Comparison of ENCODE assay signal across 15 cellular contexts in the genomic region with DNA sequence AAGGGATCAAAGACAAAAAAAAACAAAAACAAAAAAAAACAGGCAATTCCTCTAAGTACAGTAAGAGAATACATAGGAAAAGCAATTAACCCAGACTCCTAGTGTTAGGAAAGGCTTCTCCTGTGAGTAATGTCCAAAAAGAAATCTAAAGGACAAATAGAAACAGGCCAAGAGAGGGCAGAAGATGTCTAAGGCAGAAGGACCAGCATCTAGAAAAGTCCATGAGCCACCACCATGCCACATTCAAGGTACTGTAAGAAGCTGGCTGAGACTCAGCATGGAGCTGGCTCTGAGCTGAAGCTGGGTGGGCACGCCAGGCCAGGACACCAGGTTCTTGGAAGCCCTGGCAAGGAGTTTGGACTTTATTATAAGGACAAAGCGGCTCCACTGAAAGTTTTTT.
DNase-seq lines count a peak whose midpoint lies in the region; ATAC-seq and TF ChIP-seq lines count a peak whose summit lies in the region.
"Had no signal": no experiment of that assay in that cellular context is flagged by ENCODE, and none has a peak within 500 bp of the region (broad histone marks: within the 10 kb centered on the region; RNA-seq: fewer than 3 reads in every experiment).

No MANE protein-coding gene starts in this region.

- DNase-seq in AG09309 (ENCODE audit: low read depth) (peak; percentile 34), GM03348 (ENCODE audit: low spot score) (peak; percentile 41), Panc1 (ENCODE audit: low read depth, low spot score) (no peak), foreskin keratinocyte (no peak), HuH-7 (ENCODE audit: low spot score) (no peak), COLO668 (lab: John Stamatoyannopoulos, UW; ENCODE audit: unreplicated experiment) (no peak), iPS-NIHi7 (ENCODE audit: extremely low spot score) (no peak)
- DNase-seq: activated naive CD4-positive, alpha-beta T cell treated with anti-CD3 and anti-CD28 coated beads, Interleukin-2, amount 10 ng/mL, durations not matched to agents 7 days and 5 days; CD4-positive, alpha-beta T cell; heart left ventricle; KG1; kidney glomerular epithelial cell; NCI-H2029 treated with DMSO at 0.1 percent for 48 hours; stimulated activated CD4-positive, alpha-beta T cell treated with anti-CD3 and anti-CD28 coated beads, Interleukin-1b, Interleukin-23, amount 100 ng/mL, for 48 hours had no signal

- H3K4me1 ChIP-seq in Panc1 (ENCODE audit: control insufficient read depth, insufficient read depth, low read length) (no peaks in the 10 kb centered on the region), foreskin keratinocyte (peaks cover 8% of the 10 kb centered on the region)

- no peaks in the 10 kb centered on the region for H3K9me3 ChIP-seq in Panc1 (ENCODE audit: control insufficient read depth, insufficient read depth, low read depth, low read length)
- H3K9me3 ChIP-seq: heart left ventricle had no signal

- H3K27me3 ChIP-seq in Panc1 (ENCODE audit: control insufficient read depth, insufficient read depth, low read length), result no peaks in the 10 kb centered on the region
- H3K27me3 ChIP-seq in foreskin keratinocyte, result no peaks in the 10 kb centered on the region
- H3K27me3 ChIP-seq: heart left ventricle had no signal

- intact Hi-C loops in Panc1 (cut with micrococcal nuclease; ENCODE audit: unreplicated experiment), result loop anchor here (5.0 to 10.0 kb wide), 2 partner anchors 111 to 394 kb away; no protein-coding TSS in a partner anchor

- TF ChIP-seq CTCF in AG09309 (IDR thresholded peaks at IDR 0.05; ENCODE audit: control insufficient read depth, insufficient read depth, low read depth, low read length, missing control alignments) (peak; percentile 45), Panc1 (IDR thresholded peaks at IDR 0.05) (peak; percentile 41), foreskin keratinocyte (conservative IDR thresholded peaks at IDR 0.05) (peak; percentile 19)

- POLR2A ChIA-PET in Panc1 (lab: Charles Lee), result no interaction called here

- in situ Hi-C loops in Panc1 (cut with HindIII; ENCODE audit: low pct_unique_long_range_greater_than_20kb, low sequenced_read_pairs), result no loop called here

- no peak overlapping the region for H3K27ac ChIP-seq in Panc1 (ENCODE audit: low read length)
- H3K27ac ChIP-seq in foreskin keratinocyte, result no peak overlapping the region
- H3K27ac ChIP-seq: heart left ventricle had no signal

- H3K4me3 ChIP-seq in AG09309 (ENCODE audit: control insufficient read depth, low read depth, low read length) (no peak overlapping the region), Panc1 (ENCODE audit: low read depth in 2 of 2, low read length in 2 of 2) (no peak overlapping the region)
- H3K4me3 ChIP-seq: heart left ventricle had no signal

- peak; percentile 34; the same call in 1 of the 2 replicates for ATAC-seq in Panc1
- ATAC-seq in foreskin keratinocyte, result no peak
- no peak for ATAC-seq in HG02840 (IDR thresholded peaks at IDR 0.05; ENCODE audit: low FRiP score, unreplicated experiment)

- CTCF ChIA-PET in Panc1 (lab: Charles Lee), result no interaction called here

- no TSS peak for BruUV-seq in Panc1 (replicated peaks; lab: Mats Ljungman, UMichigan)

- no peaks in the 10 kb centered on the region for H3K36me3 ChIP-seq in Panc1 (ENCODE audit: control insufficient read depth, insufficient read depth, low read length)
- H3K36me3 ChIP-seq: heart left ventricle had no signal

Comparison
In these comparisons a context has a peak if more than half of its experiments do, and no peak if none do; other contexts are left out.
1. DNase-seq: peak in AG09309 (single experiment) and GM03348 (single experiment); none in Panc1 (single experiment), foreskin keratinocyte (0 of 2), HuH-7 (single experiment), COLO668 (single experiment) and iPS-NIHi7 (single experiment).
2. Peak in every context shown above with its lines, with median percentiles within 50 percentile points of each other: CTCF ChIP-seq.